Comparison of ENCODE assay signal across 7 cellular contexts in the genomic region with DNA sequence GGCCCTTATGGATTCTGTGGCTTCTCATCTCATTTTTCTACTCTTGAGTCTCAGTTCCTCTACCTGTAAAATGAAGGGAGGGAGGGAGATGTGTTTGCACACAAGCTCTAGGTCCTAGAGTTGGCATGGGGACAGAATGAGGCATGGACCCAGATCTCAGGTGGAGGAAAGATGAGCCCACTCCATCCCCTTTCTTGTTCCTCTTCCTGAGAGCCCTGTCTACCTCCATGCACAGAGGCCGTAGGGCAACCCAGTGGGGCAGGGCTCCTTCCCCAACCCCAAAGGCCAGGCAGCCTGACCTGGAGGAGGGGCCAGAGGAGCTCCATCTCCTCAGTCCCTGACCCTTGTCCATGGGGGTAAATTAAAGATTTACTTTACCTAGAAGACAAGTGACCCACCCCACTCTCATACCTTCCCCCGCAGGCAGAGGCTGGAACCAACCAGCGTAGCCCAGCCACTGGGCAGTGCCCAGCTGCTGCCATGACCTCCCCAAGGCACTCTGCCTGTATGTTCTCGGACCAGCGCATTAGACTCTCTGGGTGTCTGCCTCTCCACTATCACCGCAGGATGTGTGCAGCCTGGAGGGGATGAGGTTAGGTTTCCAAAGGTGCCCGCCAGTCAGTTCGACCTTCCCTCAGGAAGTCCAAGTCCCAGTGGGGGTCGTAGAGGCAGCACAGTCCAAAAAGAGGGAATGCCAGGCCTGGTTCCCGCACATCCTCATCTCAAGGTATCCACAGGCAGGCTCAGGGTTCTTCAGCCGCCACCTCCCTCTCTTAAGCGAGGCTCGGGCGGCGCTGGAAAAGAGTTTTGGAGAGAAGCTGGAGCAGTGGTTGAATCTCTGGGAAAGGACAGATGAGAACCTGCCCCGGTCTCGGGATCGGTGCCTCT. TPM values are rescaled to one million over a fixed set of nuclear protein-coding genes. Genes with fewer than 3 reads are reported as not detected.
DNase-seq lines count a peak whose midpoint lies in the region; ATAC-seq, FAIRE-seq and TF ChIP-seq lines count a peak whose summit lies in the region.

No MANE protein-coding gene starts in this region.

- H2BK120ac ChIP-seq in H1 (replicated peaks; ENCODE audit: low read depth, low read length): no peak overlapping the region

- 0 out of 3 replicates have a peak, but pooled peaks of 1 of the 2 experiments have one; percentile 6 for TF ChIP-seq POLR2A in H1 (IDR thresholded peaks at IDR 0.05; ENCODE audit: control extremely low read depth in 1 of 2, low read depth in 2 of 2, low read length in 2 of 2)

- H4K8ac ChIP-seq in H1 (ENCODE audit: extremely low read depth, insufficient read depth, low read length): peak overlapping the region; percentile 82

- peak overlapping the region; percentile 28; the same call in 1 of the 2 replicates for H2BK5ac ChIP-seq in H1 (ENCODE audit: low read depth, low read length)

- TF ChIP-seq RAD21 in H1 (IDR thresholded peaks at IDR 0.05 in 1 of 2, conservative IDR thresholded peaks at IDR 0.05 in 1 of 2; ENCODE audit: low read depth in 2 of 2, low read length in 2 of 2): no peak

- peak overlapping the region; percentile 34; the same call in 1 of the 2 replicates for H2BK15ac ChIP-seq in H1 (ENCODE audit: low read length)

- intact Hi-C loops in PC-3 (cut with micrococcal nuclease): loop anchor here (2.0 kb wide), 2 partner anchors 115 to 135 kb away; a partner anchor contains a TSS

- H3K4me3 Mint-ChIP-seq in nephron progenitor cell: peak overlapping the region; percentile 82

- H3K14ac ChIP-seq in H1 (ENCODE audit: insufficient read length): no peak overlapping the region

- TSS peak; percentile 30 for BruUV-seq in PC-3 (replicated peaks; lab: Mats Ljungman, UMichigan)

- H2AFZ ChIP-seq in PC-3 (ENCODE audit: low read length) (no peak overlapping the region), H1 (ENCODE audit: low read length) (no peak overlapping the region)

- no peaks in the 10 kb centered on the region for H3F3A ChIP-seq in PC-3 (ENCODE audit: low read length, unreplicated experiment)

- H3K23ac ChIP-seq in H1 (ENCODE audit: insufficient read length): no peak overlapping the region

- DNase-seq in PC-3 (no peak), H1 (ENCODE audit: low read depth in 1 of 2, low spot score in 2 of 2) (no peak), nephron progenitor cell (no peak), GM13976 (ENCODE audit: low spot score) (no peak), cerebellum (ENCODE audit: low spot score) (no peak)
- no peak for DNase-seq in central memory CD4-positive, alpha-beta T cell

- H3K4me2 ChIP-seq in PC-3 (ENCODE audit: low read length): peak overlapping the region; percentile 95
- H3K4me2 ChIP-seq in H1 (ENCODE audit: insufficient read depth in 1 of 2, low read depth in 2 of 2, low read length in 2 of 2): peak overlapping the region; percentile 93 to 96

- H2BK12ac ChIP-seq in H1 (ENCODE audit: low read depth, low read length): peak overlapping the region; percentile 85

- CTCF ChIA-PET in PC-3 (lab: Charles Lee): interaction anchor here (0.8 to 1.1 kb wide), 2 partner anchors 23 to 48 kb away, joined by 3 read pairs; a partner anchor contains a TSS
- CTCF ChIA-PET in H1 (lab: Charles Lee; ENCODE audit: partially characterized antibody): interaction anchor here (0.5 to 13.3 kb wide), 24 partner anchors 14 to 320 kb away, joined by 3 to 207 read pairs (median 4); a partner anchor contains a TSS

- POLR2A ChIA-PET in PC-3 (lab: Charles Lee; ENCODE audit: unreplicated experiment) (no interaction called here), H1 (lab: Charles Lee; ENCODE audit: partially characterized antibody) (interaction anchor here (0.6 to 12.2 kb wide), 43 partner anchors 8 to 478 kb away, joined by 3 to 220 read pairs (median 5); a partner anchor contains a TSS)

- no peaks in the 10 kb centered on the region for H3K27me3 ChIP-seq in PC-3 (ENCODE audit: low read length)
- peaks cover 0 to 5% (median 2%) of the 10 kb centered on the region in 4 experiments; a peak in 3 of 7 replicates for H3K27me3 ChIP-seq in H1 (replicated peaks in 1 of 4; ENCODE audit: control insufficient read depth in 3 of 4, extremely low read depth in 1 of 4, insufficient read depth in 3 of 4, low read length in 3 of 4)

- H3K56ac ChIP-seq in H1 (replicated peaks; ENCODE audit: insufficient read length, low read depth, low read length): peak overlapping the region; percentile 18

- peaks cover 3% of the 10 kb centered on the region for H3K36me3 Mint-ChIP-seq in nephron progenitor cell (ENCODE audit: low read depth)

- no peaks in the 10 kb centered on the region for H3K9me2 ChIP-seq in PC-3 (replicated peaks; ENCODE audit: low read length)

- no peak overlapping the region for H3K27ac Mint-ChIP-seq in nephron progenitor cell

- peaks cover 46% of the 10 kb centered on the region for H3K4me1 Mint-ChIP-seq in nephron progenitor cell

- H3K9me3 ChIP-seq in PC-3 (ENCODE audit: low read length) (no peaks in the 10 kb centered on the region), H1 (ENCODE audit: insufficient read depth in 2 of 2, low read depth in 1 of 2, low read length in 1 of 2) (no peaks in the 10 kb centered on the region)

- H4K91ac ChIP-seq in H1 (replicated peaks; ENCODE audit: insufficient read length, low read length): peak overlapping the region; percentile 77

- H3K79me1 ChIP-seq in H1 (ENCODE audit: low read depth, low read length): no peaks in the 10 kb centered on the region; the same call in 1 of the 2 replicates

- H2AK5ac ChIP-seq in H1 (ENCODE audit: low read depth, low read length): 0 out of 2 replicates have a peak overlapping the region, but pooled peaks have one; percentile 2

- no peaks in the 10 kb centered on the region for H3K9me3 Mint-ChIP-seq in nephron progenitor cell

- no peak for TF ChIP-seq EP300 in H1 (IDR thresholded peaks at IDR 0.05; ENCODE audit: borderline replicate concordance in 1 of 2, low read depth in 2 of 2, low read length in 2 of 2)

- H3K36me3 ChIP-seq in PC-3 (ENCODE audit: low read depth, low read length): peaks cover 25% of the 10 kb centered on the region
- no peaks in the 10 kb centered on the region for H3K36me3 ChIP-seq in H1 (ENCODE audit: control insufficient read depth in 2 of 4, insufficient read depth in 4 of 4, low read length in 3 of 4)

- no peaks in the 10 kb centered on the region for H3K27me3 Mint-ChIP-seq in nephron progenitor cell (ENCODE audit: low read depth, poor library complexity)

- H3K79me2 ChIP-seq in PC-3 (ENCODE audit: low read length) (peaks cover 58% of the 10 kb centered on the region), H1 (ENCODE audit: control insufficient read depth in 1 of 2, insufficient read depth in 2 of 2, low read length in 2 of 2) (peaks cover 0 to 9% of the 10 kb centered on the region in 2 experiments; a peak in 1 of 4 replicates)

- H3K23me2 ChIP-seq in H1 (ENCODE audit: low read depth, low read length): peaks cover 14% of the 10 kb centered on the region

- FAIRE-seq in H1 (lab: Jason Lieb, UNC): no peak

- peak overlapping the region; percentile 95; the same call in 1 of the 2 replicates for H3K18ac ChIP-seq in H1 (ENCODE audit: extremely low read depth, low read length)

- peak overlapping the region; percentile 41 for H3K4ac ChIP-seq in H1 (replicated peaks; ENCODE audit: insufficient read length, low read depth, low read length)

- peaks cover 17% of the 10 kb centered on the region; the same call in 1 of the 2 replicates for H4K20me1 ChIP-seq in PC-3 (ENCODE audit: low read length)
- peaks cover 3 to 7% of the 10 kb centered on the region in 2 experiments for H4K20me1 ChIP-seq in H1 (replicated peaks in 1 of 2; ENCODE audit: control insufficient read depth in 1 of 2, insufficient read depth in 2 of 2, low read length in 2 of 2)

- H3K4me1 ChIP-seq in PC-3 (ENCODE audit: insufficient read depth, low read length) (peaks cover 33% of the 10 kb centered on the region), H1 (replicated peaks in 1 of 4; ENCODE audit: control insufficient read depth in 3 of 4, insufficient read depth in 4 of 4, low read length in 3 of 4) (peaks cover 0 to 27% (median 16%) of the 10 kb centered on the region in 4 experiments; a peak in 6 of 7 replicates)

- TF ChIP-seq CTCF in PC-3 (conservative IDR thresholded peaks at IDR 0.05; ENCODE audit: low read depth, low read length): no peak
- TF ChIP-seq CTCF in H1 (IDR thresholded peaks at IDR 0.05; ENCODE audit: control extremely low read depth in 1 of 3, insufficient read depth in 1 of 3, low read depth in 1 of 3, low read length in 3 of 3): no peak
- no peak for TF ChIP-seq CTCF in nephron progenitor cell (IDR thresholded peaks at IDR 0.05)
- TF ChIP-seq CTCF in GM13976 (IDR thresholded peaks at IDR 0.05; ENCODE audit: borderline replicate concordance, control extremely low read depth, extremely low read depth, insufficient read depth, missing control alignments): no peak

- H3K4me3 ChIP-seq in PC-3 (ENCODE audit: low read length) (peak overlapping the region; percentile 73), H1 (ENCODE audit: extremely low read depth in 1 of 4, insufficient read depth in 2 of 4, low read depth in 3 of 4, low read length in 4 of 4) (peak overlapping the region; percentile 58 to 84 (median 72))

- peak; percentile 9 for ATAC-seq in GM19455 (IDR thresholded peaks at IDR 0.05; ENCODE audit: unreplicated experiment)
- no peak for ATAC-seq in PC-3

- H3K9ac ChIP-seq in PC-3 (ENCODE audit: low read length) (peak overlapping the region; percentile 33), H1 (replicated peaks in 1 of 4; ENCODE audit: extremely low read depth in 1 of 4, low read depth in 3 of 4, low read length in 3 of 4) (peak overlapping the region; percentile 40 to 92 (median 87))

- in situ Hi-C loops in GM13976 (cut with MboI; ENCODE audit: low sequenced_read_pairs, unreplicated experiment): no loop called here

- H4K5ac ChIP-seq in H1 (ENCODE audit: insufficient read length, low read depth, low read length): peak overlapping the region; percentile 67

- peak overlapping the region; percentile 8; the same call in 1 of the 2 replicates for H2BK20ac ChIP-seq in H1 (ENCODE audit: low read length)

- H3K27ac ChIP-seq in PC-3 (ENCODE audit: low read length) (no peak overlapping the region), H1 (ENCODE audit: low read depth, low read length) (peak overlapping the region; percentile 94)

- WGBS in H1 (ENCODE audit: extremely low coverage in 1 of 2, insufficient coverage in 1 of 2, insufficient read length in 1 of 2, insufficient replicate concordance in 2 of 2, low coverage in 1 of 2, low lambda C conversion rate in 2 of 2, missing lambda C conversion rate in 1 of 2), 2 experiments: 25% methylated on average over 18 of the region's 18 CpGs; no CpG with 5 or more reads in 1 of the 2 experiments

RNA-seq across cellular contexts. Expression of a gene that starts 3.0 kb away (rescaled TPM):
- total RNA-seq in PC-3 (2014; rRNA removed) (145 and 167 TPM in 2 replicates), cerebellum (17.1 TPM)
- 20.8 and 26.5 TPM in 2 replicates for total RNA-seq in H1 (2021; fragmentation: NEBNext Ultra II Directional; extraction: Animal tissue kit (Norgen Biotek cat#: 25700))
- 12.3 and 27.6 TPM in 2 replicates for polyA plus RNA-seq in H1 (2011; rRNA removed)
- polyA plus RNA-seq in H1 (2011; cell fraction: cytosol; rRNA removed): 9.2 TPM
- 31.0 TPM for polyA plus RNA-seq in H1 (2011; cell fraction: nucleus; rRNA removed)
- 6.7 to 15.9 TPM (median 13.8 TPM) in 4 replicates for polyA plus RNA-seq in H1 (2012, experiment 1 of 2)
- polyA plus RNA-seq in H1 (2012, experiment 2 of 2): 8.5 TPM
- polyA plus RNA-seq in H1 (2013, experiment 1 of 2): 17.8 TPM
- polyA plus RNA-seq in H1 (2013, experiment 2 of 2): 16.7 TPM
- 4.6 and 9.1 TPM in 2 replicates for polyA minus RNA-seq in H1 (2011; rRNA and poly(A)+ RNA removed)
- polyA minus RNA-seq in H1 (2011; cell fraction: cytosol; rRNA and poly(A)+ RNA removed): 13.0 TPM
- polyA minus RNA-seq in H1 (2011; cell fraction: nucleus; rRNA and poly(A)+ RNA removed): 10.4 TPM

RNA-seq across cellular contexts. Expression of a gene that starts 23.2 kb away (rescaled TPM):
- 36.8 and 56.7 TPM in 2 replicates for total RNA-seq in PC-3 (2014; rRNA removed)
- total RNA-seq in H1 (2021; fragmentation: NEBNext Ultra II Directional; extraction: Animal tissue kit (Norgen Biotek cat#: 25700)): 21.8 and 22.7 TPM in 2 replicates
- polyA plus RNA-seq in H1 (2011; rRNA removed): 40.0 and 57.2 TPM in 2 replicates
- 33.4 TPM for polyA plus RNA-seq in H1 (2011; cell fraction: cytosol; rRNA removed)
- polyA plus RNA-seq in H1 (2011; cell fraction: nucleus; rRNA removed): 32.8 TPM
- polyA plus RNA-seq in H1 (2012, experiment 1 of 2): 9.6 to 22.1 TPM (median 16.4 TPM) in 4 replicates
- 28.2 TPM for polyA plus RNA-seq in H1 (2012, experiment 2 of 2)
- polyA plus RNA-seq in H1 (2013, experiment 1 of 2): 50.7 TPM
- polyA plus RNA-seq in H1 (2013, experiment 2 of 2): 50.7 TPM
- 5.5 and 5.7 TPM in 2 replicates for polyA minus RNA-seq in H1 (2011; rRNA and poly(A)+ RNA removed)
- polyA minus RNA-seq in H1 (2011; cell fraction: cytosol; rRNA and poly(A)+ RNA removed): 10.1 TPM
- 13.7 TPM for polyA minus RNA-seq in H1 (2011; cell fraction: nucleus; rRNA and poly(A)+ RNA removed)
- 11.1 TPM for total RNA-seq in cerebellum

RNA-seq across cellular contexts. Expression of a gene that starts 38.6 kb away (rescaled TPM):
- total RNA-seq in PC-3 (2014; rRNA removed) (2.1 and 3.1 TPM in 2 replicates), cerebellum (0.73 TPM)
- 6.0 and 6.4 TPM in 2 replicates for total RNA-seq in H1 (2021; fragmentation: NEBNext Ultra II Directional; extraction: Animal tissue kit (Norgen Biotek cat#: 25700))
- polyA plus RNA-seq in H1 (2011; rRNA removed): 5.4 and 9.1 TPM in 2 replicates
- 5.6 TPM for polyA plus RNA-seq in H1 (2011; cell fraction: cytosol; rRNA removed)
- polyA plus RNA-seq in H1 (2011; cell fraction: nucleus; rRNA removed): 14.0 TPM
- 3.6 to 6.3 TPM (median 5.3 TPM) in 4 replicates for polyA plus RNA-seq in H1 (2012, experiment 1 of 2)
- 5.1 TPM for polyA plus RNA-seq in H1 (2012, experiment 2 of 2)
- polyA plus RNA-seq in H1 (2013, experiment 1 of 2): 3.9 TPM
- 4.0 TPM for polyA plus RNA-seq in H1 (2013, experiment 2 of 2)
- 2.5 and 2.9 TPM in 2 replicates for polyA minus RNA-seq in H1 (2011; rRNA and poly(A)+ RNA removed)
- polyA minus RNA-seq in H1 (2011; cell fraction: cytosol; rRNA and poly(A)+ RNA removed): 3.7 TPM
- polyA minus RNA-seq in H1 (2011; cell fraction: nucleus; rRNA and poly(A)+ RNA removed): 6.2 TPM

RNA-seq across cellular contexts. Expression of a gene that starts 56.1 kb away (rescaled TPM):
- not detected in 2 replicates for total RNA-seq in PC-3 (2014; rRNA removed)
- total RNA-seq in H1 (2021; fragmentation: NEBNext Ultra II Directional; extraction: Animal tissue kit (Norgen Biotek cat#: 25700)): 25.9 and 26.8 TPM in 2 replicates
- 18.1 and 19.3 TPM in 2 replicates for polyA plus RNA-seq in H1 (2011; rRNA removed)
- 19.3 TPM for polyA plus RNA-seq in H1 (2011; cell fraction: cytosol; rRNA removed)
- 42.9 TPM for polyA plus RNA-seq in H1 (2011; cell fraction: nucleus; rRNA removed)
- polyA plus RNA-seq in H1 (2012, experiment 1 of 2): 18.5 to 22.5 TPM (median 22.0 TPM) in 4 replicates
- polyA plus RNA-seq in H1 (2012, experiment 2 of 2): 20.1 TPM
- 40.7 TPM for polyA plus RNA-seq in H1 (2013, experiment 1 of 2)
- 41.4 TPM for polyA plus RNA-seq in H1 (2013, experiment 2 of 2)
- polyA minus RNA-seq in H1 (2011; rRNA and poly(A)+ RNA removed): 10.6 and 14.8 TPM in 2 replicates
- 9.8 TPM for polyA minus RNA-seq in H1 (2011; cell fraction: cytosol; rRNA and poly(A)+ RNA removed)
- 12.2 TPM for polyA minus RNA-seq in H1 (2011; cell fraction: nucleus; rRNA and poly(A)+ RNA removed)
- total RNA-seq in cerebellum: not detected
